Comparison of ENCODE assay signal across 8 cellular contexts in the genomic region with DNA sequence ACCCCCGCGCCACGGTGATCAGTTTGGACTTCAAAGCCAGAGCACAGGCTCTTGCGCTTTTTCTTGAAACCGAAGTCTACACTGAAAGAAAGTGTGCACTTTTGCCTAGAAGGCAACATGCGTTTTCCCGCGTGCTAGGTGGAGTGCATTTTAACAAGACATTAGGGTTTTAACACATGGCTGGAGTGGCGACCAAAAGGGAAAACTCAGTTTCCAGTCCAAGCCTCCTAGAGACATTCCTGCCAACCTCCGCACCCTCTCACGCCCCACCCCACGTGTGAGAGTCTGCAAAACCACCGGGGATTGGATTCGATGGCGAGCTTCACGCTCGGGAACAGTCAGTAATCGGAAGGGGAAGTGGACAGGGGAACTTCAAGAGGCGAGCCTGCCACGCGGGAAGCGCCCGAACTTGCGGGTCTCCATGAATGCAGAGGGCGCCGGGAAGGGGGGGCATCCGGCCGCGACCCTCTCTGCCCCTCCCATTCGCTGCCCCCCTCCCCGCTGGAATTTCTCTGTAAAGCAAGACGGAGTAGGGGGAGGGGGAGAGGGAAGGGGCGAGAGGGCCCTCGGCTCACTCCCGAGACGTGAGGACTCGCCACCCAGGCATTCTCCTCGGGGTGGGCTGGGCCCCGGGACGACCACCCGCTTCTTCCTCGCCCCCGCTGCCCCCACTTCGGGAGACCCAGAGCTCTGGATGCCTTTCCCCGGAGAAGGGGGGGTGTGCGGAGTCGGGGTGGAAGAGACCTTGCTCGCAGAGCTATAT. TPM values are rescaled to one million over a fixed set of nuclear protein-coding genes. Genes with fewer than 3 reads are reported as not detected.
DNase-seq lines count a peak whose midpoint lies in the region; ATAC-seq and TF ChIP-seq lines count a peak whose summit lies in the region.

No MANE protein-coding gene starts in this region.

- in situ Hi-C loops in GM13977 (cut with MboI; ENCODE audit: low pct_unique_long_range_greater_than_20kb, low sequenced_read_pairs, unreplicated experiment): loop anchor here (10.0 kb wide), 3 partner anchors 166 to 376 kb away; no protein-coding TSS in a partner anchor

- H3K27ac Mint-ChIP-seq in T-cell: peak overlapping the region; percentile 98 to 99

- ATAC-seq in T-cell (replicated peaks in 1 of 4) (no peak), left lung (peak; percentile 1), GM19023 (IDR thresholded peaks at IDR 0.05; ENCODE audit: unreplicated experiment) (no peak), GM21529 (IDR thresholded peaks at IDR 0.05; ENCODE audit: unreplicated experiment) (no peak)

- DNase-seq in GM13977 (ENCODE audit: low spot score): peak; percentile 50
- peak in 13 of 34 experiments; percentile 15 to 49 (median 28) for DNase-seq in T-cell
- peak in 1 of 2 donors; percentile 39 for DNase-seq in cardiac fibroblast (ENCODE audit: low read depth in 2 of 2)
- DNase-seq in left lung: peak; percentile 74 to 90
- peak; percentile 41 for DNase-seq in stimulated activated CD8-positive, alpha-beta memory T cell treated with anti-CD3 and anti-CD28 coated beads, Interleukin-12 subunit alpha, Interleukin-12 subunit beta, amount 100 ng/mL, for 4 hours (ENCODE audit: low read depth)
- DNase-seq in SKM-1 (lab: John Stamatoyannopoulos, UW; ENCODE audit: unreplicated experiment): no peak

- peaks cover 23 to 71% of the 10 kb centered on the region in 2 donors for H3K4me1 ChIP-seq in left lung

- H3K4me3 Mint-ChIP-seq in T-cell: peak overlapping the region; percentile 92 to 98 (median 96)

- peak overlapping the region; percentile 17 to 43 for H3K4me3 ChIP-seq in cardiac fibroblast (replicated peaks in 1 of 2; ENCODE audit: low read depth in 2 of 2, low read length in 2 of 2)
- H3K4me3 ChIP-seq in left lung: peak overlapping the region; percentile 64 to 78

- peak overlapping the region; percentile 84 to 87 for H3K27ac ChIP-seq in left lung

- H3K27me3 ChIP-seq in left lung: peaks cover 20 to 96% of the 10 kb centered on the region in 2 donors

- peaks cover 13 to 29% (median 21%) of the 10 kb centered on the region in 3 donors for H3K4me1 Mint-ChIP-seq in T-cell

- CTCF ChIA-PET in T-cell (lab: Charles Lee): interaction anchor here (0.6 to 1.3 kb wide), 2 partner anchors 164 to 588 kb away, joined by 3 to 7 read pairs; no protein-coding TSS in a partner anchor

- no peaks in the 10 kb centered on the region for H3K36me3 ChIP-seq in left lung

- intact Hi-C loops in left lung (cut with DNase I): loop anchor here in 1 of 2 donors (10.0 kb wide), 1 partner anchor 386 kb away; no protein-coding TSS in a partner anchor

- no peaks in the 10 kb centered on the region for H3K9me3 Mint-ChIP-seq in T-cell

- H3K27me3 Mint-ChIP-seq in T-cell: no peaks in the 10 kb centered on the region

- H3K36me3 Mint-ChIP-seq in T-cell: no peaks in the 10 kb centered on the region

- TF ChIP-seq CTCF in GM13977 (IDR thresholded peaks at IDR 0.05; ENCODE audit: extremely low read depth, insufficient read depth, missing control alignments): no peak
- no peak for TF ChIP-seq CTCF in cardiac fibroblast (IDR thresholded peaks at IDR 0.05; ENCODE audit: low read depth, low read length)
- no peak for TF ChIP-seq CTCF in left lung (IDR thresholded peaks at IDR 0.05)

- POLR2A ChIA-PET in T-cell (lab: Charles Lee): interaction anchor here (0.5 to 1.8 kb wide), 2 partner anchors 48 to 398 kb away, joined by 5 to 7 read pairs; a partner anchor contains a TSS

- H3K9me3 ChIP-seq in left lung: no peaks in the 10 kb centered on the region

RNA-seq across cellular contexts. Expression of a gene that starts 2.7 kb away (rescaled TPM):
- total RNA-seq in T-cell: 100 to 1,000 TPM; 148 to 218 (median 172) TPM
- total RNA-seq in left lung: 100 to 1,000 TPM; 101 to 203 TPM

RNA-seq across cellular contexts. Expression of a gene that starts 50.2 kb away (rescaled TPM):
- total RNA-seq in T-cell (10 to 100 TPM in 1 of 5 donors, 1 to 10 TPM in 4; 6.7 to 11.4 (median 7.5) TPM), left lung (10 to 100 TPM; 19.8 to 21.4 TPM)
